In the genomic region with DNA sequence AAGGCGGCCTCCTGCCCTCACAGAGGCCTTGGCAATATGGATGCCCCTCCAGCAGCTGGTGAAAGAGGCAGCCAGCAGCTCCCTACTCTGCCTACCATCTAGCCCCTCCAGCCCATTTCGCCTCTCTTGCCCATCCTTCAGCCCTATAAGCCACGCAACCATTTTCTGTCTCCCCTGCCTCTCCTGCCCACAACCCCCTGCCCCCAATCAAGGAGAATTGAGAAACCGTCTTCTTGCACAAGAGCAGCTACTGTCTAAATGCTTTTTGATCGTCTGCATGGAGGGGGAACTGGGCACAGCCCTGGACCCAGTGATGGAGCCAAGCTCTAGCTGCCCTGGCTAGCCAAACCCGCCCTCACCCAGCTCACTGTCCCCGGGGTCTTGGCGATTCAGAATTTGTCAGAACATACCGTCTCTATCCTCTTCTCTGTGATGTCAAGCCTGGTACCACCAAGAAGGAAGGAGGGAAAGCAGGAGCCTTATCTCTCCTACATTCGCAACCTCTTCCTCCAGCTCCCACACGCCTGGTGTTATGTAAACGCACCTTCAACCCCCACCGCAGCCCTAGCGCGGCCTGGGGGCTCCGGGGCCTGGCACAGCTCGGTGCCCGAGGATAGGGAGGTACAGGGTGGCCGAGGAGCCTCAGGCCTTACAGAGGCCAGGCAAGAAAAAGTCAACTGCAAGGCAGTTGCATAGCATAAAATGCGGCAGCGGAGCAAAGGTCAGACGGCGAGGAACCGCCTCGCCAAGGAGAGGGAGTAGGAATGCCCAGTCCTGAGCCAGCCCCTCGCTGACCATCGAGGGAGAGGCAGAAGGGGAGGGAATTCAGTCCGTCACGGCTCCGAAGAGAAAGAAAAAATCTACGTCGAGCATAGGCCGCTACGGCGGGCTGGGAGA, we compare ENCODE assay signal across 1 cellular context.
TF ChIP-seq lines count a peak whose summit lies in the region.

No MANE protein-coding gene starts in this region.

TF ChIP-seq in endothelial cell of umbilical vein, 7 proteins besides CTCF, POLR2A, EP300 and RAD21:
- TF ChIP-seq FOS (IDR thresholded peaks at IDR 0.05; ENCODE audit: borderline replicate concordance, insufficient read depth, low read length) (no peak), POLR2AphosphoS5 (IDR thresholded peaks at IDR 0.05; ENCODE audit: insufficient read depth, low read depth, low read length) (no peak), GATA2 (IDR thresholded peaks at IDR 0.05; ENCODE audit: insufficient read depth, insufficient read length, low read depth, low read length) (no peak), EZH2 (IDR thresholded peaks at IDR 0.05; ENCODE audit: borderline replicate concordance, low read depth, low read length, severe bottlenecking) (no peak), MYC (IDR thresholded peaks at IDR 0.05; ENCODE audit: low read depth, low read length) (no peak), JUN (IDR thresholded peaks at IDR 0.05; ENCODE audit: borderline replicate concordance, insufficient read depth, insufficient read length, low read depth) (no peak)
- TF ChIP-seq, protein P1, sequence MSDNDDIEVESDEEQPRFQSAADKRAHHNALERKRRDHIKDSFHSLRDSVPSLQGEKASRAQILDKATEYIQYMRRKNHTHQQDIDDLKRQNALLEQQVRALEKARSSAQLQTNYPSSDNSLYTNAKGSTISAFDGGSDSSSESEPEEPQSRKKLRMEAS (IDR thresholded peaks at IDR 0.05; ENCODE audit: insufficient read depth, insufficient read length), result no peak
